ENCODE assay signal across 17 cellular contexts in the genomic region with DNA sequence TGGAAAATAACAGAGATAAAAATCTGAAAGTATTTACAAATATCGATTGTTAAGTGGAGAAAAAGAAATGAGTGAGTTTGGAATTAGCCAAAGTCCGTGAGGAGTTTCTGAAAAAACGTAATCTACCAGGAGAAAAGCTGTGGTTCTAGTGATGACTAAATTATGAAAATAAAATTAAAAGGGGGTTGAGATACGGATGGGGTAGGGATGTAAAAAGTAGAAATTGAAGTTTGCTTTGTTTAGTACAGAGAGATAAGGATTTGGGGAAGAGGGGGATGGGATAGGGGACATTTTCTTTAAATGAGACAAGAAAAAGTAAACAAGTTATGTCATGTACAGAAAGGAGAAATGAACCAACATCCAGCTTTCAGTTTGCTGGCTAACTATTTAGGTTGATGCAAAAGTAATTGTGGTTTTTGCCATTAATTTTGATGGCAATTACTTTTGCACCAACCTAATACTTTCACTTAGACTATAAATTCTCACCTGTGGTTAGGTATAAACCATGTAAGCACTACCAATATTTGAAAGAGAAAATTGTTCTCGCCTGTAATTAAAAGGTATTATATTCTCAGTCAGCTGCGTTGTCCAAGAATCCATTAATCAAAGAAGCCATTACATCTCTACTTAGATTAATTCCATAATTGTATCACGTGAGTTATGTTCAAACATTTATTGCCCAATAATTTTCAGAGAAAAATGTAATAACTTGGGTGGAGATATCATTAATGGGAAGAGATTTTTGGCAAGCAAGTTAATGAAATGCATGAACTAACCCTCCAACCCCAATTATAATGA.
"Had no signal": no experiment of that assay in that cellular context is flagged by ENCODE, and none has a peak within 500 bp of the region (broad histone marks: within the 10 kb centered on the region; RNA-seq: fewer than 3 reads in every experiment).

No MANE protein-coding gene starts in this region.

- H3K27me3 ChIP-seq: brain microvascular endothelial cell, colonic mucosa, gastrocnemius medialis, right atrium auricular region, thyroid gland had no signal

- DNase-seq: activated CD4-positive, alpha-beta T cell treated with anti-CD3 and anti-CD28 coated beads, Interleukin-2, amount 50 U/mL, for 1 hour; activated CD4-positive, CD25-positive, alpha-beta regulatory T cell; activated CD8-positive, alpha-beta memory T cell treated with anti-CD3 and anti-CD28 coated beads, Interleukin-2, amount 50 U/mL, for 4 hours; activated naive CD4-positive, alpha-beta T cell treated with anti-CD3 and anti-CD28 coated beads for 36 hours; activated T-cell treated with anti-CD3 and anti-CD28 coated beads, Interleukin-2, amount 50 U/mL, for 4 hours; brain microvascular endothelial cell; colonic mucosa; erythroblast; gastrocnemius medialis; left ventricle myocardium inferior; stimulated activated CD4-positive, alpha-beta T cell treated with anti-CD3 and anti-CD28 coated beads, Interleukin-2, amount 100 ng/mL, for 24 hours; stimulated activated naive CD4-positive, alpha-beta T cell treated with Interleukin-2 at 50 U/mL for 16 hours; thyroid gland had no signal

- H3K4me1 ChIP-seq: colonic mucosa, left ventricle myocardium inferior, right atrium auricular region, thyroid gland had no signal

- H3K9me3 Mint-ChIP-seq: activated naive CD4-positive, alpha-beta T cell treated with anti-CD3 and anti-CD28 coated beads for 36 hours; activated T-cell treated with anti-CD3 and anti-CD28 coated beads, Interleukin-2, amount 50 U/mL, for 4 hours; central memory CD8-positive, alpha-beta T cell; T-helper 2 cell treated with Interferon-gamma antibody and Interleukin-4, amounts not matched to agents 5 μg/mL and 100 μg/mL, for 36 hours had no signal

- H3K4me1 Mint-ChIP-seq: central memory CD8-positive, alpha-beta T cell had no signal

- H3K36me3 ChIP-seq: brain microvascular endothelial cell, colonic mucosa, gastrocnemius medialis, left ventricle myocardium inferior, right atrium auricular region, thyroid gland had no signal

- H3K4me3 Mint-ChIP-seq: activated naive CD4-positive, alpha-beta T cell treated with anti-CD3 and anti-CD28 coated beads for 36 hours; activated T-cell treated with anti-CD3 and anti-CD28 coated beads, Interleukin-2, amount 50 U/mL, for 4 hours; central memory CD8-positive, alpha-beta T cell; neural crest cell; T-helper 2 cell treated with Interferon-gamma antibody and Interleukin-4, amounts not matched to agents 5 μg/mL and 100 μg/mL, for 36 hours had no signal

- ATAC-seq: activated T-cell treated with anti-CD3 and anti-CD28 coated beads, Interleukin-2, amount 50 U/mL, for 4 hours; gastrocnemius medialis had no signal

- H3K27ac ChIP-seq: brain microvascular endothelial cell, colonic mucosa, gastrocnemius medialis, left ventricle myocardium inferior, right atrium auricular region, thyroid gland had no signal

- H3K27ac Mint-ChIP-seq: activated naive CD4-positive, alpha-beta T cell treated with anti-CD3 and anti-CD28 coated beads for 36 hours; T-helper 2 cell treated with Interferon-gamma antibody and Interleukin-4, amounts not matched to agents 5 μg/mL and 100 μg/mL, for 36 hours had no signal

- H3K9me3 ChIP-seq: colonic mucosa, gastrocnemius medialis, left ventricle myocardium inferior, right atrium auricular region, thyroid gland had no signal

- H3K4me3 ChIP-seq: colonic mucosa, gastrocnemius medialis, left ventricle myocardium inferior, right atrium auricular region, thyroid gland had no signal
